ENCODE assay signal across 8 cellular contexts in genomic region chr4:152696764-152697250, GRCh38. TPM values are rescaled to one million over a fixed set of nuclear protein-coding genes. Genes with fewer than 3 reads are reported as not detected.
DNase-seq lines count a peak whose midpoint lies in the region; ATAC-seq and TF ChIP-seq lines count a peak whose summit lies in the region.

No MANE protein-coding gene starts in this region.

- intact Hi-C loops in heart right ventricle (cut with DNase I), result no loop called here
- intact Hi-C loops in Right ventricle myocardium inferior (cut with DNase I), result no loop called here

- ATAC-seq in heart right ventricle (peak in 5 of 8 donors; percentile 24 to 65 (median 61)), Right ventricle myocardium inferior (no peak), HG03196 (IDR thresholded peaks at IDR 0.05; ENCODE audit: unreplicated experiment) (peak; percentile 95)

- no peaks in the 10 kb centered on the region for H3K36me3 ChIP-seq in heart right ventricle

- H3K4me1 ChIP-seq in heart right ventricle, result peaks cover 0 to 16% (median under 1%) of the 10 kb centered on the region in 9 donors

- 60 to 62% methylated on average over 5 of the region's 5 CpGs for WGBS in heart right ventricle, 2 donors

- no peak for TF ChIP-seq CTCF in heart right ventricle (IDR thresholded peaks at IDR 0.05)

- no peak overlapping the region for H3K4me3 ChIP-seq in heart right ventricle

- no peak for DNase-seq in heart right ventricle
- no peak for DNase-seq in Right ventricle myocardium inferior (ENCODE audit: missing footprints)
- DNase-seq in activated CD4-positive, alpha-beta T cell treated with anti-CD3 and anti-CD28 coated beads for 48 hours, result peak; percentile 62
- DNase-seq in fibroblast of peridontal ligament (ENCODE audit: extremely low read depth), result peak; percentile 11
- DNase-seq in stimulated activated CD4-positive, alpha-beta T cell treated with anti-CD3 and anti-CD28 coated beads, TNF-alpha, amount 100 ng/mL, for 4 hours (ENCODE audit: low read depth in 3 of 3), result peak in 2 of 3 experiments; percentile 7 to 12
- no peak for DNase-seq in retina
- DNase-seq in NCI-H146 (lab: John Stamatoyannopoulos, UW), result no peak

- peaks cover 0 to under 1% (median 0%) of the 10 kb centered on the region in 7 donors for H3K27me3 ChIP-seq in heart right ventricle

- H3K27ac ChIP-seq in heart right ventricle, result no peak overlapping the region

- H3K9me3 ChIP-seq in heart right ventricle, result no peaks in the 10 kb centered on the region

RNA-seq across cellular contexts. Expression of gene TMEM154, which starts 17.0 kb away (rescaled TPM):
- total RNA-seq in heart right ventricle, result 1 to 10 TPM; 1.1 to 5.4 (median 2.2) TPM
- under 1 TPM; 0.25 to 0.44 TPM for polyA plus RNA-seq in heart right ventricle
- total RNA-seq in Right ventricle myocardium inferior, result 3.2 TPM

Comparison
In these comparisons a context has a peak if more than half of its experiments do, and no peak if none do; other contexts are left out.
1. DNase-seq: peak in activated CD4-positive, alpha-beta T cell treated with anti-CD3 and anti-CD28 coated beads for 48 hours (single experiment), fibroblast of peridontal ligament (single experiment) and stimulated activated CD4-positive, alpha-beta T cell treated with anti-CD3 and anti-CD28 coated beads, TNF-alpha, amount 100 ng/mL, for 4 hours (2 of 3); none in heart right ventricle (0 of 2), Right ventricle myocardium inferior (single experiment), retina (single experiment) and NCI-H146 (single experiment).